Comparison of ENCODE assay signal across 5 cellular contexts in genomic region chr10:79544926-79545325, GRCh38. TPM values are rescaled to one million over a fixed set of nuclear protein-coding genes. Genes with fewer than 3 reads are reported as not detected.
"Had no signal": no experiment of that assay in that cellular context is flagged by ENCODE, and none has a peak within 500 bp of the region (broad histone marks: within the 10 kb centered on the region; RNA-seq: fewer than 3 reads in every experiment).

No MANE protein-coding gene starts in this region.

RNA-seq across cellular contexts. Expression of gene SFTPA2, which starts 15.3 kb away (rescaled TPM):
- total RNA-seq: HepG2, HT1080, IMR-90 had no signal
- polyA plus RNA-seq: IgD-negative memory B cell, IMR-90, K562 had no signal
